In the genomic region with DNA sequence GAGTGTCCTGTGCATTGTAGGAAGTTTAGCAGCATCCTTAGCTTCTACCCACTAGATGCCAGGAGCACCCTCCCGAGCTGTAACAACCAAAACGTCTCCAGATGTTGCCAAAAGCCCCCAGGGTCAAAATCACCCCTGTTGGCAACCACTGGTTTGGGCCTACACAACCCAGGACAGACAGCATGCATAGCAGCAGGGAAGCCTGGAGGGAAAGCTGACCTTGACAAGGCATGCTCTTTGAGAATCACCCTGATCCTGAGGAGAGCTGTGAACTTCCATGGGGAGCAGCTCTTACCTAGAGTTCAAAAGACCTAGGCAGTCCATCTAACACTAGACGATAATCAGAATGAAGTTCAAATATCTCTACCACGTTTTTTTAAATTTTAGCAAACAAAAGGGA, we compare ENCODE assay signal across 2 cellular contexts.
TF ChIP-seq lines count a peak whose summit lies in the region.

No MANE protein-coding gene starts in this region.

TF ChIP-seq in GM23338, 12 proteins besides CTCF, POLR2A, EP300 and RAD21:
- TF ChIP-seq, protein P1, sequence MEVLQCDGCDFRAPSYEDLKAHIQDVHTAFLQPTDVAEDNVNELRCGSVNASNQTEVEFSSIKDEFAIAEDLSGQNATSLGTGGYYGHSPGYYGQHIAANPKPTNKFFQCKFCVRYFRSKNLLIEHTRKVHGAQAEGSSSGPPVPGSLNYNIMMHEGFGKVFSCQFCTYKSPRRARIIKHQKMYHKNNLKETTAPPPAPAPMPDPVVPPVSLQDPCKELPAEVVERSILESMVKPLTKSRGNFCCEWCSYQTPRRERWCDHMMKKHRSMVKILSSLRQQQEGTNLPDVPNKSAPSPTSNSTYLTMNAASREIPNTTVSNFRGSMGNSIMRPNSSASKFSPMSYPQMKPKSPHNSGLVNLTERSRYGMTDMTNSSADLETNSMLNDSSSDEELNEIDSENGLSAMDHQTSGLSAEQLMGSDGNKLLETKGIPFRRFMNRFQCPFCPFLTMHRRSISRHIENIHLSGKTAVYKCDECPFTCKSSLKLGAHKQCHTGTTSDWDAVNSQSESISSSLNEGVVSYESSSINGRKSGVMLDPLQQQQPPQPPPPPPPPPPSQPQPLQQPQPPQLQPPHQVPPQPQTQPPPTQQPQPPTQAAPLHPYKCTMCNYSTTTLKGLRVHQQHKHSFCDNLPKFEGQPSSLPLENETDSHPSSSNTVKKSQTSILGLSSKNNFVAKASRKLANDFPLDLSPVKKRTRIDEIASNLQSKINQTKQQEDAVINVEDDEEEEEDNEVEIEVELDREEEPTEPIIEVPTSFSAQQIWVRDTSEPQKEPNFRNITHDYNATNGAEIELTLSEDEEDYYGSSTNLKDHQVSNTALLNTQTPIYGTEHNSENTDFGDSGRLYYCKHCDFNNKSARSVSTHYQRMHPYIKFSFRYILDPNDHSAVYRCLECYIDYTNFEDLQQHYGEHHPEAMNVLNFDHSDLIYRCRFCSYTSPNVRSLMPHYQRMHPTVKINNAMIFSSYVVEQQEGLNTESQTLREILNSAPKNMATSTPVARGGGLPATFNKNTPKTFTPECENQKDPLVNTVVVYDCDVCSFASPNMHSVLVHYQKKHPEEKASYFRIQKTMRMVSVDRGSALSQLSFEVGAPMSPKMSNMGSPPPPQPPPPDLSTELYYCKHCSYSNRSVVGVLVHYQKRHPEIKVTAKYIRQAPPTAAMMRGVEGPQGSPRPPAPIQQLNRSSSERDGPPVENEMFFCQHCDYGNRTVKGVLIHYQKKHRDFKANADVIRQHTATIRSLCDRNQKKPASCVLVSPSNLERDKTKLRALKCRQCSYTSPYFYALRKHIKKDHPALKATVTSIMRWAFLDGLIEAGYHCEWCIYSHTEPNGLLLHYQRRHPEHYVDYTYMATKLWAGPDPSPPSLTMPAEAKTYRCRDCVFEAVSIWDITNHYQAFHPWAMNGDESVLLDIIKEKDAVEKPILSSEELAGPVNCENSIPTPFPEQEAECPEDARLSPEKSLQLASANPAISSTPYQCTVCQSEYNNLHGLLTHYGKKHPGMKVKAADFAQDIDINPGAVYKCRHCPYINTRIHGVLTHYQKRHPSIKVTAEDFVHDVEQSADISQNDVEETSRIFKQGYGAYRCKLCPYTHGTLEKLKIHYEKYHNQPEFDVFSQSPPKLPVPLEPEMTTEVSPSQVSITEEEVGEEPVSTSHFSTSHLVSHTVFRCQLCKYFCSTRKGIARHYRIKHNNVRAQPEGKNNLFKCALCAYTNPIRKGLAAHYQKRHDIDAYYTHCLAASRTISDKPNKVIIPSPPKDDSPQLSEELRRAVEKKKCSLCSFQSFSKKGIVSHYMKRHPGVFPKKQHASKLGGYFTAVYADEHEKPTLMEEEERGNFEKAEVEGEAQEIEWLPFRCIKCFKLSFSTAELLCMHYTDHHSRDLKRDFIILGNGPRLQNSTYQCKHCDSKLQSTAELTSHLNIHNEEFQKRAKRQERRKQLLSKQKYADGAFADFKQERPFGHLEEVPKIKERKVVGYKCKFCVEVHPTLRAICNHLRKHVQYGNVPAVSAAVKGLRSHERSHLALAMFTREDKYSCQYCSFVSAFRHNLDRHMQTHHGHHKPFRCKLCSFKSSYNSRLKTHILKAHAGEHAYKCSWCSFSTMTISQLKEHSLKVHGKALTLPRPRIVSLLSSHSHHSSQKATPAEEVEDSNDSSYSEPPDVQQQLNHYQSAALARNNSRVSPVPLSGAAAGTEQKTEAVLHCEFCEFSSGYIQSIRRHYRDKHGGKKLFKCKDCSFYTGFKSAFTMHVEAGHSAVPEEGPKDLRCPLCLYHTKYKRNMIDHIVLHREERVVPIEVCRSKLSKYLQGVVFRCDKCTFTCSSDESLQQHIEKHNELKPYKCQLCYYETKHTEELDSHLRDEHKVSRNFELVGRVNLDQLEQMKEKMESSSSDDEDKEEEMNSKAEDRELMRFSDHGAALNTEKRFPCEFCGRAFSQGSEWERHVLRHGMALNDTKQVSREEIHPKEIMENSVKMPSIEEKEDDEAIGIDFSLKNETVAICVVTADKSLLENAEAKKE (CRISPR knock-in tag; IDR thresholded peaks at IDR 0.05), result no peak
- TF ChIP-seq CREB1 (CRISPR knock-in tag; IDR thresholded peaks at IDR 0.05; ENCODE audit: low read depth) (no peak), POLR2AphosphoS5 (IDR thresholded peaks at IDR 0.05; ENCODE audit: low read depth) (no peak), EZH2 (IDR thresholded peaks at IDR 0.05; ENCODE audit: low read depth, unreplicated experiment) (no peak)
TF ChIP-seq in GM23338: peak in this region for 0.

TF ChIP-seq in K562, 482 proteins besides CTCF, POLR2A, EP300 and RAD21:
- TF ChIP-seq, protein P2, sequence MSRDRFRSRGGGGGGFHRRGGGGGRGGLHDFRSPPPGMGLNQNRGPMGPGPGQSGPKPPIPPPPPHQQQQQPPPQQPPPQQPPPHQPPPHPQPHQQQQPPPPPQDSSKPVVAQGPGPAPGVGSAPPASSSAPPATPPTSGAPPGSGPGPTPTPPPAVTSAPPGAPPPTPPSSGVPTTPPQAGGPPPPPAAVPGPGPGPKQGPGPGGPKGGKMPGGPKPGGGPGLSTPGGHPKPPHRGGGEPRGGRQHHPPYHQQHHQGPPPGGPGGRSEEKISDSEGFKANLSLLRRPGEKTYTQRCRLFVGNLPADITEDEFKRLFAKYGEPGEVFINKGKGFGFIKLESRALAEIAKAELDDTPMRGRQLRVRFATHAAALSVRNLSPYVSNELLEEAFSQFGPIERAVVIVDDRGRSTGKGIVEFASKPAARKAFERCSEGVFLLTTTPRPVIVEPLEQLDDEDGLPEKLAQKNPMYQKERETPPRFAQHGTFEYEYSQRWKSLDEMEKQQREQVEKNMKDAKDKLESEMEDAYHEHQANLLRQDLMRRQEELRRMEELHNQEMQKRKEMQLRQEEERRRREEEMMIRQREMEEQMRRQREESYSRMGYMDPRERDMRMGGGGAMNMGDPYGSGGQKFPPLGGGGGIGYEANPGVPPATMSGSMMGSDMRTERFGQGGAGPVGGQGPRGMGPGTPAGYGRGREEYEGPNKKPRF (IDR thresholded peaks at IDR 0.05; ENCODE audit: low read depth, low read length), result no peak
- TF ChIP-seq MTA2 (IDR thresholded peaks at IDR 0.05; ENCODE audit: low read depth) (no peak), ATF1 (CRISPR knock-in tag; IDR thresholded peaks at IDR 0.05) (no peak), ATF1 (tag; IDR thresholded peaks at IDR 0.05) (no peak), CREB1 (IDR thresholded peaks at IDR 0.05) (no peak), CREB1 (CRISPR knock-in tag; IDR thresholded peaks at IDR 0.05) (no peak), ZNF699 (CRISPR knock-in tag; IDR thresholded peaks at IDR 0.05; ENCODE audit: insufficient replicate concordance) (no peak), LARP7 (IDR thresholded peaks at IDR 0.05) (no peak), NFXL1 (CRISPR knock-in tag; IDR thresholded peaks at IDR 0.05) (no peak), E2F3 (CRISPR knock-in tag; IDR thresholded peaks at IDR 0.05) (no peak), SMARCA4 (IDR thresholded peaks at IDR 0.05) (no peak), ZNF764 (CRISPR knock-in tag; IDR thresholded peaks at IDR 0.05; ENCODE audit: low read depth) (no peak), KLF13 (tag; IDR thresholded peaks at IDR 0.05; ENCODE audit: borderline replicate concordance, low read depth) (no peak), HDAC6 (IDR thresholded peaks at IDR 0.05; ENCODE audit: low read depth, low read length) (no peak), CREBBP (IDR thresholded peaks at IDR 0.05; ENCODE audit: low read depth, low read length) (no peak), PHB2 (IDR thresholded peaks at IDR 0.05; ENCODE audit: low read depth) (no peak), GTF2F1 (IDR thresholded peaks at IDR 0.05; ENCODE audit: low read depth, low read length) (no peak)
- TF ChIP-seq, protein P3, sequence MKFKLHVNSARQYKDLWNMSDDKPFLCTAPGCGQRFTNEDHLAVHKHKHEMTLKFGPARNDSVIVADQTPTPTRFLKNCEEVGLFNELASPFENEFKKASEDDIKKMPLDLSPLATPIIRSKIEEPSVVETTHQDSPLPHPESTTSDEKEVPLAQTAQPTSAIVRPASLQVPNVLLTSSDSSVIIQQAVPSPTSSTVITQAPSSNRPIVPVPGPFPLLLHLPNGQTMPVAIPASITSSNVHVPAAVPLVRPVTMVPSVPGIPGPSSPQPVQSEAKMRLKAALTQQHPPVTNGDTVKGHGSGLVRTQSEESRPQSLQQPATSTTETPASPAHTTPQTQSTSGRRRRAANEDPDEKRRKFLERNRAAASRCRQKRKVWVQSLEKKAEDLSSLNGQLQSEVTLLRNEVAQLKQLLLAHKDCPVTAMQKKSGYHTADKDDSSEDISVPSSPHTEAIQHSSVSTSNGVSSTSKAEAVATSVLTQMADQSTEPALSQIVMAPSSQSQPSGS (CRISPR knock-in tag; IDR thresholded peaks at IDR 0.05), result no peak
- TF ChIP-seq, protein P4, sequence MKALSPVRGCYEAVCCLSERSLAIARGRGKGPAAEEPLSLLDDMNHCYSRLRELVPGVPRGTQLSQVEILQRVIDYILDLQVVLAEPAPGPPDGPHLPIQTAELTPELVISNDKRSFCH (CRISPR knock-in tag; IDR thresholded peaks at IDR 0.05), result no peak
- TF ChIP-seq, protein P4 (tag; IDR thresholded peaks at IDR 0.05), result no peak
- TF ChIP-seq, protein P5, sequence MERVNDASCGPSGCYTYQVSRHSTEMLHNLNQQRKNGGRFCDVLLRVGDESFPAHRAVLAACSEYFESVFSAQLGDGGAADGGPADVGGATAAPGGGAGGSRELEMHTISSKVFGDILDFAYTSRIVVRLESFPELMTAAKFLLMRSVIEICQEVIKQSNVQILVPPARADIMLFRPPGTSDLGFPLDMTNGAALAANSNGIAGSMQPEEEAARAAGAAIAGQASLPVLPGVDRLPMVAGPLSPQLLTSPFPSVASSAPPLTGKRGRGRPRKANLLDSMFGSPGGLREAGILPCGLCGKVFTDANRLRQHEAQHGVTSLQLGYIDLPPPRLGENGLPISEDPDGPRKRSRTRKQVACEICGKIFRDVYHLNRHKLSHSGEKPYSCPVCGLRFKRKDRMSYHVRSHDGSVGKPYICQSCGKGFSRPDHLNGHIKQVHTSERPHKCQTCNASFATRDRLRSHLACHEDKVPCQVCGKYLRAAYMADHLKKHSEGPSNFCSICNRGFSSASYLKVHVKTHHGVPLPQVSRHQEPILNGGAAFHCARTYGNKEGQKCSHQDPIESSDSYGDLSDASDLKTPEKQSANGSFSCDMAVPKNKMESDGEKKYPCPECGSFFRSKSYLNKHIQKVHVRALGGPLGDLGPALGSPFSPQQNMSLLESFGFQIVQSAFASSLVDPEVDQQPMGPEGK (CRISPR knock-in tag; IDR thresholded peaks at IDR 0.05; ENCODE audit: borderline replicate concordance), result no peak
- TF ChIP-seq, protein P6, sequence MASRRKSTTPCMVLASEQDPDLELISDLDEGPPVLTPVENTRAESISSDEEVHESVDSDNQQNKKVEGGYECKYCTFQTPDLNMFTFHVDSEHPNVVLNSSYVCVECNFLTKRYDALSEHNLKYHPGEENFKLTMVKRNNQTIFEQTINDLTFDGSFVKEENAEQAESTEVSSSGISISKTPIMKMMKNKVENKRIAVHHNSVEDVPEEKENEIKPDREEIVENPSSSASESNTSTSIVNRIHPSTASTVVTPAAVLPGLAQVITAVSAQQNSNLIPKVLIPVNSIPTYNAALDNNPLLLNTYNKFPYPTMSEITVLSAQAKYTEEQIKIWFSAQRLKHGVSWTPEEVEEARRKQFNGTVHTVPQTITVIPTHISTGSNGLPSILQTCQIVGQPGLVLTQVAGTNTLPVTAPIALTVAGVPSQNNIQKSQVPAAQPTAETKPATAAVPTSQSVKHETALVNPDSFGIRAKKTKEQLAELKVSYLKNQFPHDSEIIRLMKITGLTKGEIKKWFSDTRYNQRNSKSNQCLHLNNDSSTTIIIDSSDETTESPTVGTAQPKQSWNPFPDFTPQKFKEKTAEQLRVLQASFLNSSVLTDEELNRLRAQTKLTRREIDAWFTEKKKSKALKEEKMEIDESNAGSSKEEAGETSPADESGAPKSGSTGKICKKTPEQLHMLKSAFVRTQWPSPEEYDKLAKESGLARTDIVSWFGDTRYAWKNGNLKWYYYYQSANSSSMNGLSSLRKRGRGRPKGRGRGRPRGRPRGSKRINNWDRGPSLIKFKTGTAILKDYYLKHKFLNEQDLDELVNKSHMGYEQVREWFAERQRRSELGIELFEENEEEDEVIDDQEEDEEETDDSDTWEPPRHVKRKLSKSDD (conservative IDR thresholded peaks at IDR 0.05; ENCODE audit: low read length), result no peak
